In the genomic region with DNA sequence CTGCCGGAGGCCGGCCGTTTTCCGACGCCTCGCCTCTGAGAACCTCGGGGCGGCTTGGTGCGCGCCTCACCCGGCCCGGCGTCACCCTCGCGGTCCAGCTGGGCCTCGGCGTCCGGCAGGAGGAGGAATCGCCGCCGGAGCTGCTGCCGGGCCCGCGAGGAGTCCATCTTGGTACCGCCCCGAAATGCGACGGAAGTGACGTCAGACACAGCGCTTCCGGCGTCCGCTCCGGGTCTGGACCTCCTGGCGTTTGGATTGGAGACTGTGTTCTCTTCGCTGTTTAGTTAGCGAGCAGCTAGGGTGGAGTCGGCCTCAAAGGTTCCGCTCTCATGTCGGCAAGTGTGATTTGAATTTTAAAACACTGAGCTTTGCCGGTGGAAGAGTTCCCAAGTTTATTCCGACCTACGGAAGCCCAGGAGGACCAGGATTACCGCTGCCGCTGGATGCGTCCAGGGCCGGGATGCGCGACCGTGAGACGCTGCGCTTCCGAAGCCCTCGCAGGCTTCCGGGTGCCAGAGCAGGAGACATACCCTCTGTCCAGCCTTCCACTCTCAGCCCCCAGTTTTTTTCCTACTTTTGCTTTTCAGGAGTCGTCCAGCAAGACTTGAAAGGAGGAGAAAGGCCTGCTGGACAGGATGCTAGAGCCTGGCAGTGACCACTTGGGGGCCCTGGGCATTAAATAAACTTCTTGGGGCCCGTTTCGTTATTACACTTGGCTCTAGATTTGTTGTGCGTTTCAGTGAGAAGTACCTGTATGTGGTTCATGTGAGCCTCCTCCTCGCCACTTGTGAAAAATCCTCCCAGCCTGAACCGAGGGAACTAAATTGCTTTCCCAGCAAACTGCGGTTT, we compare ENCODE assay signal across 8 cellular contexts. TPM values are rescaled to one million over a fixed set of nuclear protein-coding genes. Genes with fewer than 3 reads are reported as not detected.
DNase-seq lines count a peak whose midpoint lies in the region; ATAC-seq and TF ChIP-seq lines count a peak whose summit lies in the region.

A gene with protein sequence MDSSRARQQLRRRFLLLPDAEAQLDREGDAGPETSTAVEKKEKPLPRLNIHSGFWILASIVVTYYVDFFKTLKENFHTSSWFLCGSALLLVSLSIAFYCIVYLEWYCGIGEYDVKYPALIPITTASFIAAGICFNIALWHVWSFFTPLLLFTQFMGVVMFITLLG (minus strand): TSS at position 188 of the 849 bp plus-strand sequence. CDS start 21 bp downstream, at position 167.

- ATAC-seq in GM18502 (IDR thresholded peaks at IDR 0.05; ENCODE audit: poor library complexity, unreplicated experiment) (peak; percentile 98), HG02943 (IDR thresholded peaks at IDR 0.05; ENCODE audit: low read depth, unreplicated experiment) (peak; percentile 95)

- peak; percentile 34 for TF ChIP-seq CTCF in astrocyte of the cerebellum (IDR thresholded peaks at IDR 0.05; ENCODE audit: low read depth, low read length, missing control alignments)

- in situ Hi-C loops in astrocyte of the cerebellum (cut with HindIII; ENCODE audit: low sequenced_read_pairs): no loop called here

- peak; percentile 89 for DNase-seq in NCI-H2029 (lab: John Stamatoyannopoulos, UW)
- DNase-seq in T-helper 9 cell: peak; percentile 87
- peak; percentile 84 for DNase-seq in astrocyte of the cerebellum (ENCODE audit: low read depth)
- peak; percentile 95 for DNase-seq in hepatic stellate cell (ENCODE audit: low spot score)
- DNase-seq in renal cortical epithelial cell (ENCODE audit: low read depth): peak; percentile 84
- DNase-seq in OCI-M2 (lab: John Stamatoyannopoulos, UW; ENCODE audit: unreplicated experiment): no peak

- peak within 1 kb of the TSS; percentile 91 for H3K4me3 ChIP-seq in astrocyte of the cerebellum (ENCODE audit: low read depth, low read length)

RNA-seq across cellular contexts. Expression of the gene that starts here (rescaled TPM):
- 21.6 and 29.7 TPM in 2 replicates for total RNA-seq in renal cortical epithelial cell
